ENCODE assay signal across 8 cellular contexts in genomic region chr14:105411017-105411941, GRCh38. TPM values are rescaled to one million over a fixed set of nuclear protein-coding genes. Genes with fewer than 3 reads are reported as not detected.
DNase-seq lines count a peak whose midpoint lies in the region; ATAC-seq and TF ChIP-seq lines count a peak whose summit lies in the region.

No MANE protein-coding gene starts in this region.

- no peaks in the 10 kb centered on the region for H3K36me3 ChIP-seq in BE2C
- H3K36me3 ChIP-seq in trophoblast cell (ENCODE audit: control insufficient read depth in 1 of 2, insufficient read depth in 2 of 2, low read length in 2 of 2) = no peaks in the 10 kb centered on the region

- peaks cover 5% of the 10 kb centered on the region for H3K4me1 Mint-ChIP-seq in activated T-helper 1 cell treated with anti-CD3 and anti-CD28 coated beads, Interleukin-12 subunit alpha, Interleukin-12 subunit beta, Interleukin-2, Interleukin-4 antibody, amounts not matched to agents 30 ng/mL and 10 ng/mL and 1 ng/mL, durations not matched to agents 14 hours and 24 hours and 36 hours (ENCODE audit: low read depth)

- H2BK5ac ChIP-seq in trophoblast cell (ENCODE audit: low read depth, low read length, poor library complexity) = no peak overlapping the region

- H3K27me3 Mint-ChIP-seq in activated T-helper 1 cell treated with anti-CD3 and anti-CD28 coated beads, Interleukin-12 subunit alpha, Interleukin-12 subunit beta, Interleukin-2, Interleukin-4 antibody, amounts not matched to agents 30 ng/mL and 10 ng/mL and 1 ng/mL, durations not matched to agents 14 hours and 24 hours and 36 hours (ENCODE audit: insufficient read depth) = peaks cover 23% of the 10 kb centered on the region

- H2BK120ac ChIP-seq in trophoblast cell (ENCODE audit: insufficient read depth, low read length, poor library complexity) = no peak overlapping the region

- H4K8ac ChIP-seq in trophoblast cell (ENCODE audit: low read depth, low read length) = no peak overlapping the region

- no peaks in the 10 kb centered on the region for H3K27me3 ChIP-seq in BE2C
- peaks cover 13% of the 10 kb centered on the region for H3K27me3 ChIP-seq in trophoblast cell (ENCODE audit: insufficient read depth, low read length)

- H3K36me3 Mint-ChIP-seq in activated T-helper 1 cell treated with anti-CD3 and anti-CD28 coated beads, Interleukin-12 subunit alpha, Interleukin-12 subunit beta, Interleukin-2, Interleukin-4 antibody, amounts not matched to agents 30 ng/mL and 10 ng/mL and 1 ng/mL, durations not matched to agents 14 hours and 24 hours and 36 hours (ENCODE audit: low read depth) = peaks cover 1% of the 10 kb centered on the region

- DNase-seq in BE2C = peak; percentile 67
- DNase-seq in HFF-Myc (ENCODE audit: extremely low read depth, low read depth) = no peak
- peak; percentile 34 for DNase-seq in fibroblast of villous mesenchyme (ENCODE audit: low read depth)
- DNase-seq in trophoblast cell = peak; percentile 43 to 62
- DNase-seq in activated T-helper 1 cell treated with anti-CD3 and anti-CD28 coated beads, Interleukin-12 subunit alpha, Interleukin-12 subunit beta, Interleukin-2, Interleukin-4 antibody, amounts not matched to agents 30 ng/mL and 10 ng/mL and 1 ng/mL, durations not matched to agents 14 hours and 24 hours and 36 hours (ENCODE audit: low spot score) = no peak

- no peak overlapping the region for H3K23ac ChIP-seq in trophoblast cell (ENCODE audit: low read length)

- H3K79me1 ChIP-seq in trophoblast cell (ENCODE audit: low read length) = peaks cover 7% of the 10 kb centered on the region

- intact Hi-C loops in activated T-helper 1 cell treated with anti-CD3 and anti-CD28 coated beads, Interleukin-12 subunit alpha, Interleukin-12 subunit beta, Interleukin-2, Interleukin-4 antibody, amounts not matched to agents 30 ng/mL and 10 ng/mL and 1 ng/mL, durations not matched to agents 14 hours and 24 hours and 36 hours (cut with micrococcal nuclease) = no loop called here

- no peak overlapping the region for H2AFZ ChIP-seq in trophoblast cell (ENCODE audit: insufficient read depth, low read length, poor library complexity)

- no peak overlapping the region for H4K12ac ChIP-seq in trophoblast cell (ENCODE audit: low read depth, low read length)

- peak overlapping the region; percentile 52 for H3K4me2 ChIP-seq in trophoblast cell (ENCODE audit: low read length)

- no peak overlapping the region for H3K4me3 Mint-ChIP-seq in activated T-helper 1 cell treated with anti-CD3 and anti-CD28 coated beads, Interleukin-12 subunit alpha, Interleukin-12 subunit beta, Interleukin-2, Interleukin-4 antibody, amounts not matched to agents 30 ng/mL and 10 ng/mL and 1 ng/mL, durations not matched to agents 14 hours and 24 hours and 36 hours

- H3K4ac ChIP-seq in trophoblast cell (ENCODE audit: low read depth, low read length) = no peak overlapping the region

- ATAC-seq in GM18517 (IDR thresholded peaks at IDR 0.05; ENCODE audit: unreplicated experiment) (no peak), HG03442 (IDR thresholded peaks at IDR 0.05; ENCODE audit: unreplicated experiment) (no peak)

- H3K4me3 ChIP-seq in BE2C (ENCODE audit: low read depth, low read length) (peak overlapping the region; percentile 28; the same call in 1 of the 2 replicates), HFF-Myc (replicated peaks; ENCODE audit: low read depth, low read length) (peak overlapping the region; percentile 24; the same call in 1 of the 2 replicates), WI38 (ENCODE audit: low read depth, low read length) (peak overlapping the region; percentile 36), fibroblast of villous mesenchyme (ENCODE audit: low read depth, low read length) (peak overlapping the region; percentile 40), trophoblast cell (ENCODE audit: low read depth, low read length) (no peak overlapping the region)

- H3K9me3 ChIP-seq in BE2C (no peaks in the 10 kb centered on the region), trophoblast cell (ENCODE audit: insufficient read depth, low read depth, low read length) (peaks cover 6% of the 10 kb centered on the region)

- H3K9ac ChIP-seq in trophoblast cell (ENCODE audit: low read length) = no peak overlapping the region

- H2AK5ac ChIP-seq in trophoblast cell (ENCODE audit: low read length) = no peak overlapping the region

- H3K27ac ChIP-seq in trophoblast cell (ENCODE audit: low read depth, low read length) = no peak overlapping the region

- H3K27ac Mint-ChIP-seq in activated T-helper 1 cell treated with anti-CD3 and anti-CD28 coated beads, Interleukin-12 subunit alpha, Interleukin-12 subunit beta, Interleukin-2, Interleukin-4 antibody, amounts not matched to agents 30 ng/mL and 10 ng/mL and 1 ng/mL, durations not matched to agents 14 hours and 24 hours and 36 hours = no peak overlapping the region

- H3K9me3 Mint-ChIP-seq in activated T-helper 1 cell treated with anti-CD3 and anti-CD28 coated beads, Interleukin-12 subunit alpha, Interleukin-12 subunit beta, Interleukin-2, Interleukin-4 antibody, amounts not matched to agents 30 ng/mL and 10 ng/mL and 1 ng/mL, durations not matched to agents 14 hours and 24 hours and 36 hours = no peaks in the 10 kb centered on the region

- no CpG with 5 or more reads among the region's 86 CpGs for WGBS in trophoblast cell (ENCODE audit: extremely low coverage, insufficient coverage, insufficient read length)

- no peak for TF ChIP-seq CTCF in BE2C (IDR thresholded peaks at IDR 0.05; ENCODE audit: low read depth, low read length)
- no peak for TF ChIP-seq CTCF in HFF-Myc (IDR thresholded peaks at IDR 0.05; ENCODE audit: low read depth, low read length, missing control alignments)
- no peak for TF ChIP-seq CTCF in WI38 (IDR thresholded peaks at IDR 0.05; ENCODE audit: low read depth, low read length)
- no peak for TF ChIP-seq CTCF in fibroblast of villous mesenchyme (IDR thresholded peaks at IDR 0.05; ENCODE audit: insufficient read depth, low read depth, low read length)

- H3K14ac ChIP-seq in trophoblast cell (ENCODE audit: low read length) = no peak overlapping the region

- H3K79me2 ChIP-seq in trophoblast cell (ENCODE audit: control insufficient read depth, insufficient read depth, low read length, poor library complexity) = no peaks in the 10 kb centered on the region

- no peak overlapping the region for H4K91ac ChIP-seq in trophoblast cell (ENCODE audit: low read depth, low read length)

- no peak overlapping the region for H2BK12ac ChIP-seq in trophoblast cell (ENCODE audit: low read length)

- H3K4me1 ChIP-seq in BE2C (peaks cover 7% of the 10 kb centered on the region), trophoblast cell (ENCODE audit: control insufficient read depth in 1 of 2, insufficient read depth in 2 of 2, low read length in 2 of 2) (peaks cover 7 to 9% of the 10 kb centered on the region in 2 experiments)

- no peak overlapping the region for H3K18ac ChIP-seq in trophoblast cell (ENCODE audit: low read length)

RNA-seq across cellular contexts. Expression of gene MTA1, which starts 8.3 kb away (rescaled TPM):
- polyA plus RNA-seq in BE2C (2012; ENCODE audit: insufficient read depth, insufficient read length, low read depth) = 121 TPM
- 38.0 and 52.7 TPM in 2 replicates for total RNA-seq in fibroblast of villous mesenchyme
- 90.0 and 91.2 TPM in 2 replicates for polyA plus RNA-seq in trophoblast cell (2013)
- 173 and 181 TPM in 2 replicates for total RNA-seq in activated T-helper 1 cell treated with anti-CD3 and anti-CD28 coated beads, Interleukin-12 subunit alpha, Interleukin-12 subunit beta, Interleukin-2, Interleukin-4 antibody, amounts not matched to agents 30 ng/mL and 10 ng/mL and 1 ng/mL, durations not matched to agents 14 hours and 24 hours and 36 hours

RNA-seq across cellular contexts. Expression of gene TEX22, which starts 12.9 kb away (rescaled TPM):
- 2.7 TPM for polyA plus RNA-seq in BE2C (2012; ENCODE audit: insufficient read depth, insufficient read length, low read depth)
- total RNA-seq in fibroblast of villous mesenchyme = under 0.01 and 0.32 TPM in 2 replicates
- polyA plus RNA-seq in trophoblast cell (2013) = 0.04 and 0.10 TPM in 2 replicates
- total RNA-seq in activated T-helper 1 cell treated with anti-CD3 and anti-CD28 coated beads, Interleukin-12 subunit alpha, Interleukin-12 subunit beta, Interleukin-2, Interleukin-4 antibody, amounts not matched to agents 30 ng/mL and 10 ng/mL and 1 ng/mL, durations not matched to agents 14 hours and 24 hours and 36 hours = 7.4 and 9.1 TPM in 2 replicates

Comparison
In these comparisons a context has a peak if more than half of its experiments do, and no peak if none do; other contexts are left out.
1. DNase-seq: peak in BE2C (single experiment), fibroblast of villous mesenchyme (single experiment) and trophoblast cell (2 of 2); none in HFF-Myc (single experiment) and activated T-helper 1 cell treated with anti-CD3 and anti-CD28 coated beads, Interleukin-12 subunit alpha, Interleukin-12 subunit beta, Interleukin-2, Interleukin-4 antibody, amounts not matched to agents 30 ng/mL and 10 ng/mL and 1 ng/mL, durations not matched to agents 14 hours and 24 hours and 36 hours (single experiment).